In genomic region chr1:77976433-77977076, GRCh38 we compare ENCODE assay signal across 8 cellular contexts. TPM values are rescaled to one million over a fixed set of nuclear protein-coding genes. Genes with fewer than 3 reads are reported as not detected.
A peak's percentile ranks its signal among the peaks of the same experiment; 100 is the strongest.
DNase-seq lines count a peak whose midpoint lies in the region; ATAC-seq and TF ChIP-seq lines count a peak whose summit lies in the region.

No MANE protein-coding gene starts in this region.

- H3K4me1 Mint-ChIP-seq in CD4-positive, CD25-positive, alpha-beta regulatory T cell: peaks cover 32 to 51% (median 41%) of the 10 kb centered on the region in 4 donors
- peaks cover 34% of the 10 kb centered on the region for H3K4me1 Mint-ChIP-seq in dendritic cell treated with granulocyte-macrophage colony-stimulating factor and Interleukin-4, amounts not matched to agents 40 ng/mL and 50 ng/mL, for 4 days (ENCODE audit: low read depth)
- peaks cover 43% of the 10 kb centered on the region for H3K4me1 Mint-ChIP-seq in nephron progenitor cell

- H3K4me3 ChIP-seq in CD4-positive, CD25-positive, alpha-beta regulatory T cell (ENCODE audit: low read depth, low read length): peak overlapping the region; percentile 99
- peak overlapping the region; percentile 85 for H3K4me3 ChIP-seq in Karpas-422 (ENCODE audit: low read length)

- peak overlapping the region; percentile 100 for H3K27ac ChIP-seq in CD4-positive, CD25-positive, alpha-beta regulatory T cell (ENCODE audit: insufficient read depth, low read length, poor library complexity, severe bottlenecking)
- no peak overlapping the region for H3K27ac ChIP-seq in Karpas-422 (ENCODE audit: low read length)

- no peak for ATAC-seq in CD4-positive, CD25-positive, alpha-beta regulatory T cell (ENCODE audit: low read depth in 2 of 2)
- ATAC-seq in HG02938 (IDR thresholded peaks at IDR 0.05; ENCODE audit: unreplicated experiment) (no peak), HG02588 (IDR thresholded peaks at IDR 0.05; ENCODE audit: unreplicated experiment) (no peak), GM19452 (IDR thresholded peaks at IDR 0.05; ENCODE audit: unreplicated experiment) (no peak)

- no peaks in the 10 kb centered on the region for H3K9me3 ChIP-seq in CD4-positive, CD25-positive, alpha-beta regulatory T cell (ENCODE audit: control insufficient read depth in 2 of 2, low read length in 2 of 2)
- H3K9me3 ChIP-seq in Karpas-422 (ENCODE audit: low read length): no peaks in the 10 kb centered on the region

- H3K36me3 ChIP-seq in CD4-positive, CD25-positive, alpha-beta regulatory T cell (ENCODE audit: control insufficient read depth, insufficient read depth, low read length): peaks cover 17% of the 10 kb centered on the region
- peaks cover 42% of the 10 kb centered on the region for H3K36me3 ChIP-seq in Karpas-422 (ENCODE audit: insufficient read depth, low read length)

- peaks cover 74% of the 10 kb centered on the region for H3K4me1 ChIP-seq in CD4-positive, CD25-positive, alpha-beta regulatory T cell (ENCODE audit: control insufficient read depth, insufficient read depth, low read length, poor library complexity, severe bottlenecking)
- H3K4me1 ChIP-seq in Karpas-422 (ENCODE audit: low read length): peaks cover 59% of the 10 kb centered on the region

- H3K9ac ChIP-seq in Karpas-422 (ENCODE audit: low read length): peak overlapping the region; percentile 92; the same call in 1 of the 2 replicates

- TF ChIP-seq CTCF in nephron progenitor cell (IDR thresholded peaks at IDR 0.05): no peak

- H3K79me2 ChIP-seq in Karpas-422 (ENCODE audit: low read length): peaks cover 95% of the 10 kb centered on the region

- H3K27ac Mint-ChIP-seq in CD4-positive, CD25-positive, alpha-beta regulatory T cell: peak overlapping the region in 2 of 3 donors; percentile 37 to 77
- H3K27ac Mint-ChIP-seq in dendritic cell treated with granulocyte-macrophage colony-stimulating factor and Interleukin-4, amounts not matched to agents 40 ng/mL and 50 ng/mL, for 4 days: peak overlapping the region; percentile 52
- H3K27ac Mint-ChIP-seq in nephron progenitor cell: peak overlapping the region; percentile 80

- H3K4me2 ChIP-seq in Karpas-422 (ENCODE audit: low read depth, low read length, poor library complexity, severe bottlenecking): peak overlapping the region; percentile 86

- H4K20me1 ChIP-seq in Karpas-422 (ENCODE audit: insufficient read depth, low read depth, low read length): peaks cover 54% of the 10 kb centered on the region

- intact Hi-C loops in dendritic cell treated with granulocyte-macrophage colony-stimulating factor and Interleukin-4, amounts not matched to agents 40 ng/mL and 50 ng/mL, for 4 days (cut with micrococcal nuclease): loop anchor here (5.0 kb wide), 1 partner anchor 136 kb away; no protein-coding TSS in a partner anchor

- H3K27me3 ChIP-seq in CD4-positive, CD25-positive, alpha-beta regulatory T cell (ENCODE audit: control insufficient read depth, insufficient read depth, low read length): no peaks in the 10 kb centered on the region
- no peaks in the 10 kb centered on the region for H3K27me3 ChIP-seq in Karpas-422 (ENCODE audit: low read length)

- H3K9me2 ChIP-seq in Karpas-422 (replicated peaks; ENCODE audit: insufficient read depth, low read length): no peaks in the 10 kb centered on the region

- H3K4me3 Mint-ChIP-seq in CD4-positive, CD25-positive, alpha-beta regulatory T cell: no peak overlapping the region
- no peak overlapping the region for H3K4me3 Mint-ChIP-seq in dendritic cell treated with granulocyte-macrophage colony-stimulating factor and Interleukin-4, amounts not matched to agents 40 ng/mL and 50 ng/mL, for 4 days
- H3K4me3 Mint-ChIP-seq in nephron progenitor cell: peak overlapping the region; percentile 78

- H3K27me3 Mint-ChIP-seq in CD4-positive, CD25-positive, alpha-beta regulatory T cell: no peaks in the 10 kb centered on the region
- H3K27me3 Mint-ChIP-seq in dendritic cell treated with granulocyte-macrophage colony-stimulating factor and Interleukin-4, amounts not matched to agents 40 ng/mL and 50 ng/mL, for 4 days: no peaks in the 10 kb centered on the region
- H3K27me3 Mint-ChIP-seq in nephron progenitor cell (ENCODE audit: low read depth, poor library complexity): peaks cover 2% of the 10 kb centered on the region

- H2AFZ ChIP-seq in Karpas-422 (ENCODE audit: low read length): no peak overlapping the region

- peak in 1 of 3 donors; percentile 15 for DNase-seq in CD4-positive, CD25-positive, alpha-beta regulatory T cell
- DNase-seq in Karpas-422: no peak
- no peak for DNase-seq in nephron progenitor cell
- no peak for DNase-seq in dedifferentiated amniotic fluid mesenchymal stem cell (ENCODE audit: extremely low spot score)

- H3K36me3 Mint-ChIP-seq in CD4-positive, CD25-positive, alpha-beta regulatory T cell: peaks cover 18% of the 10 kb centered on the region
- peaks cover 25% of the 10 kb centered on the region for H3K36me3 Mint-ChIP-seq in dendritic cell treated with granulocyte-macrophage colony-stimulating factor and Interleukin-4, amounts not matched to agents 40 ng/mL and 50 ng/mL, for 4 days (ENCODE audit: low read depth)
- peaks cover 60% of the 10 kb centered on the region for H3K36me3 Mint-ChIP-seq in nephron progenitor cell (ENCODE audit: low read depth)

- no peaks in the 10 kb centered on the region for H3K9me3 Mint-ChIP-seq in CD4-positive, CD25-positive, alpha-beta regulatory T cell
- H3K9me3 Mint-ChIP-seq in dendritic cell treated with granulocyte-macrophage colony-stimulating factor and Interleukin-4, amounts not matched to agents 40 ng/mL and 50 ng/mL, for 4 days: no peaks in the 10 kb centered on the region
- peaks cover 21% of the 10 kb centered on the region for H3K9me3 Mint-ChIP-seq in nephron progenitor cell

RNA-seq across cellular contexts. Expression of gene FUBP1, which starts 2.3 kb away (rescaled TPM):
- total RNA-seq in CD4-positive, CD25-positive, alpha-beta regulatory T cell: 225 TPM
- polyA plus RNA-seq in CD4-positive, CD25-positive, alpha-beta regulatory T cell: 10 to 100 TPM; 46.2 to 52.8 (median 50.1) TPM
- 159 and 214 TPM in 2 replicates for total RNA-seq in Karpas-422 (2014; rRNA removed; shearing (Covaris generic); ENCODE audit: low replicate concordance)

RNA-seq across cellular contexts. Expression of gene DNAJB4, which starts 28.2 kb away (rescaled TPM):
- total RNA-seq in CD4-positive, CD25-positive, alpha-beta regulatory T cell: 34.4 TPM
- 1 to 10 TPM; 7.6 to 9.3 (median 8.6) TPM for polyA plus RNA-seq in CD4-positive, CD25-positive, alpha-beta regulatory T cell
- total RNA-seq in Karpas-422 (2014; rRNA removed; shearing (Covaris generic); ENCODE audit: low replicate concordance): 6.4 and 6.7 TPM in 2 replicates
